ENCODE assay signal across 23 cellular contexts in the genomic region with DNA sequence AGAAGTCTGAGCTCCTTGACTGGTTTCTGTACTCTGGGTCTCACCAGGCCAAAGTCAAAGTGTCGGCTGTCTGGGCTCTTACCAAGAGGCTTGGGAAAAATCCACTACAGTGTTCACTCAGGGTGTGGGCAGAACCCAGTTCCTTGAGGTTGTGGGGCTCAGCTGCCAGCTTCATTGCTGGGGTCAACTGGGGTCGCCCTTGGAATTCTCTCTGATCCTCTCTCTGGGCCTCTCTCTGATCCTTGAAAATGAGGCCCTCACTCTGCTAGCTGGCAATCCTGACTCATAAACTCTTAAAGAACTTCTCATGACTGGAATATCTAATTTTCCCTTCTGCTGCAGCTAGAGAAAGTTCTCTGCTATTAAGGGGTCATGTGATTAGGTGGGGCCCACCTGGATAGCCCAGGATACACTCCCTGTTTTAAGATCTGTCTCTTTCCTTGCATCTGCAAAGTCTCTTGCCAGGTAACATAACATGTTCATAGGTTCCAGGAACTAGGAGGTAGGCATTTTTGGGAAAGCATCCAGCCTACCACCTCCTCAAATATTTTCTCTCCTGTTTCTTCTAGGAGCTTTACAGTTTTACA.
DNase-seq lines count a peak whose midpoint lies in the region; ATAC-seq, FAIRE-seq and TF ChIP-seq lines count a peak whose summit lies in the region.
"Had no signal": no experiment of that assay in that cellular context is flagged by ENCODE, and none has a peak within 500 bp of the region (broad histone marks: within the 10 kb centered on the region; RNA-seq: fewer than 3 reads in every experiment).

No MANE protein-coding gene starts in this region.

- DNase-seq in HTR-8/SVneo (ENCODE audit: insufficient read length, low spot score): peak; percentile 24
- DNase-seq in astrocyte of the hippocampus (ENCODE audit: low read depth, low spot score): peak; percentile 32
- peak; percentile 12 for DNase-seq in left kidney (ENCODE audit: low read depth, low spot score)
- no peak for DNase-seq in smooth muscle cell (lab: John Stamatoyannopoulos, UW; ENCODE audit: unreplicated experiment)
- no peak for DNase-seq in SIG-M5 treated with dmso at 0.1 percent for 504 hours (lab: John Stamatoyannopoulos, UW; ENCODE audit: unreplicated experiment)
- DNase-seq in naive thymus-derived CD4-positive, alpha-beta T cell: no peak
- no peak for DNase-seq in kidney glomerular epithelial cell (lab: John Stamatoyannopoulos, UW)
- DNase-seq: activated CD4-positive, alpha-beta memory T cell treated with anti-CD3 and anti-CD28 coated beads for 36 hours; activated gamma-delta T cell; CD4-positive, CD25-positive, alpha-beta regulatory T cell; GDM1; HCEC 1CT; immature natural killer cell; lower lobe of right lung; NCI-H1694; NCI-H774; right lobe of liver; stimulated activated CD4-positive, alpha-beta T cell treated with anti-CD3 and anti-CD28 coated beads, Interleukin-15, amount 100 ng/mL, for 24 hours had no signal

- CTCF ChIA-PET in naive thymus-derived CD4-positive, alpha-beta T cell (lab: Charles Lee): no interaction called here

- no peaks in the 10 kb centered on the region for H3K36me3 ChIP-seq in smooth muscle cell (ENCODE audit: low read depth)
- no peaks in the 10 kb centered on the region for H3K36me3 ChIP-seq in naive thymus-derived CD4-positive, alpha-beta T cell (ENCODE audit: control insufficient read depth in 2 of 3, insufficient read depth in 3 of 3, low read length in 3 of 3)
- H3K36me3 ChIP-seq: lower lobe of right lung, neutrophil, right lobe of liver had no signal

- H3K27ac Mint-ChIP-seq in naive thymus-derived CD4-positive, alpha-beta T cell: peak overlapping the region in 1 of 9 donors; percentile 45
- H3K27ac Mint-ChIP-seq: activated CD4-positive, alpha-beta memory T cell treated with anti-CD3 and anti-CD28 coated beads for 36 hours; CD4-positive, CD25-positive, alpha-beta regulatory T cell; dendritic cell treated with granulocyte-macrophage colony-stimulating factor and Interleukin-4, amounts not matched to agents 40 ng/mL and 50 ng/mL, for 4 days; immature natural killer cell had no signal

- POLR2A ChIA-PET in naive thymus-derived CD4-positive, alpha-beta T cell (lab: Charles Lee): no interaction called here

- H3K4me2 ChIP-seq in smooth muscle cell: no peak overlapping the region
- H3K4me2 ChIP-seq: KMS-11 had no signal

- WGBS in smooth muscle cell (ENCODE audit: low lambda C conversion rate): 33% methylated on average over 2 of the region's 2 CpGs

- peaks cover 0 to 8% (median 2%) of the 10 kb centered on the region in 11 donors for H3K9me3 Mint-ChIP-seq in naive thymus-derived CD4-positive, alpha-beta T cell

- H3K9ac ChIP-seq in smooth muscle cell (ENCODE audit: low read depth): no peak overlapping the region
- H3K9ac ChIP-seq: KMS-11 had no signal

- intact Hi-C loops in naive thymus-derived CD4-positive, alpha-beta T cell (cut with micrococcal nuclease): no loop called here

- ATAC-seq in naive thymus-derived CD4-positive, alpha-beta T cell: no peak
- ATAC-seq: right lobe of liver, Right ventricle myocardium inferior had no signal

- TF ChIP-seq CTCF in smooth muscle cell (IDR thresholded peaks at IDR 0.05; ENCODE audit: borderline replicate concordance, insufficient read depth, poor library complexity, severe bottlenecking): no peak

- no peak overlapping the region for H3K4me3 Mint-ChIP-seq in naive thymus-derived CD4-positive, alpha-beta T cell
- H3K4me3 Mint-ChIP-seq: activated CD4-positive, alpha-beta memory T cell treated with anti-CD3 and anti-CD28 coated beads for 36 hours; CD4-positive, CD25-positive, alpha-beta regulatory T cell; dendritic cell treated with granulocyte-macrophage colony-stimulating factor and Interleukin-4, amounts not matched to agents 40 ng/mL and 50 ng/mL, for 4 days; immature natural killer cell had no signal

- no peaks in the 10 kb centered on the region for H3K4me1 ChIP-seq in smooth muscle cell (ENCODE audit: low read depth)
- H3K4me1 ChIP-seq in naive thymus-derived CD4-positive, alpha-beta T cell (ENCODE audit: control insufficient read depth in 2 of 2, insufficient read depth in 2 of 2, low read length in 2 of 2): no peaks in the 10 kb centered on the region
- H3K4me1 ChIP-seq: lower lobe of right lung, right lobe of liver had no signal

- peaks cover 0 to 2% (median 0%) of the 10 kb centered on the region in 7 donors for H3K4me1 Mint-ChIP-seq in naive thymus-derived CD4-positive, alpha-beta T cell
- H3K4me1 Mint-ChIP-seq: CD4-positive, CD25-positive, alpha-beta regulatory T cell; immature natural killer cell had no signal

- peaks cover 0 to 11% (median 7%) of the 10 kb centered on the region in 5 donors for H3K36me3 Mint-ChIP-seq in naive thymus-derived CD4-positive, alpha-beta T cell
- H3K36me3 Mint-ChIP-seq: activated CD4-positive, alpha-beta memory T cell treated with anti-CD3 and anti-CD28 coated beads for 36 hours had no signal

- peak overlapping the region; percentile 20 for H2AFZ ChIP-seq in smooth muscle cell (ENCODE audit: low read depth)

- no peaks in the 10 kb centered on the region for H3F3A ChIP-seq in smooth muscle cell (ENCODE audit: low read depth)

- H3K27me3 ChIP-seq in smooth muscle cell (ENCODE audit: low read depth): no peaks in the 10 kb centered on the region
- no peaks in the 10 kb centered on the region for H3K27me3 ChIP-seq in naive thymus-derived CD4-positive, alpha-beta T cell (ENCODE audit: control insufficient read depth in 2 of 2, insufficient read depth in 2 of 2, low read length in 2 of 2)
- H3K27me3 ChIP-seq: neutrophil, right lobe of liver had no signal

- H3K27ac ChIP-seq in smooth muscle cell (ENCODE audit: low read depth): peak overlapping the region; percentile 13
- H3K27ac ChIP-seq in naive thymus-derived CD4-positive, alpha-beta T cell (ENCODE audit: low read depth, low read length): no peak overlapping the region
- H3K27ac ChIP-seq: KMS-11, lower lobe of right lung, neutrophil, right lobe of liver had no signal

- no peaks in the 10 kb centered on the region for H3K9me3 ChIP-seq in smooth muscle cell (replicated peaks; ENCODE audit: low read depth)
- no peaks in the 10 kb centered on the region for H3K9me3 ChIP-seq in naive thymus-derived CD4-positive, alpha-beta T cell (ENCODE audit: control insufficient read depth in 2 of 3, low read length in 3 of 3)
- H3K9me3 ChIP-seq: neutrophil, right lobe of liver had no signal

- no peaks in the 10 kb centered on the region for H3K79me2 ChIP-seq in smooth muscle cell (ENCODE audit: low read depth)

- no peaks in the 10 kb centered on the region for H3K27me3 Mint-ChIP-seq in naive thymus-derived CD4-positive, alpha-beta T cell
- H3K27me3 Mint-ChIP-seq: activated CD4-positive, alpha-beta memory T cell treated with anti-CD3 and anti-CD28 coated beads for 36 hours; dendritic cell treated with granulocyte-macrophage colony-stimulating factor and Interleukin-4, amounts not matched to agents 40 ng/mL and 50 ng/mL, for 4 days had no signal

- FAIRE-seq in HTR-8/SVneo (lab: Jason Lieb, UNC): no peak
- FAIRE-seq: urothelium cell line had no signal

- no peaks in the 10 kb centered on the region for H4K20me1 ChIP-seq in smooth muscle cell (ENCODE audit: low read depth)

- no peak overlapping the region for H3K4me3 ChIP-seq in smooth muscle cell
- no peak overlapping the region for H3K4me3 ChIP-seq in naive thymus-derived CD4-positive, alpha-beta T cell (ENCODE audit: low read length)
- H3K4me3 ChIP-seq: lower lobe of right lung, right lobe of liver had no signal

Comparison
In these comparisons a context has a peak if more than half of its experiments do, and no peak if none do; other contexts are left out.
1. DNase-seq: peak in HTR-8/SVneo (single experiment), astrocyte of the hippocampus (single experiment) and left kidney (single experiment); none in smooth muscle cell (single experiment), SIG-M5 treated with dmso at 0.1 percent for 504 hours (single experiment), naive thymus-derived CD4-positive, alpha-beta T cell (0 of 9) and kidney glomerular epithelial cell (single experiment).